8 cellular contexts compared by ENCODE assay signal in the genomic region with DNA sequence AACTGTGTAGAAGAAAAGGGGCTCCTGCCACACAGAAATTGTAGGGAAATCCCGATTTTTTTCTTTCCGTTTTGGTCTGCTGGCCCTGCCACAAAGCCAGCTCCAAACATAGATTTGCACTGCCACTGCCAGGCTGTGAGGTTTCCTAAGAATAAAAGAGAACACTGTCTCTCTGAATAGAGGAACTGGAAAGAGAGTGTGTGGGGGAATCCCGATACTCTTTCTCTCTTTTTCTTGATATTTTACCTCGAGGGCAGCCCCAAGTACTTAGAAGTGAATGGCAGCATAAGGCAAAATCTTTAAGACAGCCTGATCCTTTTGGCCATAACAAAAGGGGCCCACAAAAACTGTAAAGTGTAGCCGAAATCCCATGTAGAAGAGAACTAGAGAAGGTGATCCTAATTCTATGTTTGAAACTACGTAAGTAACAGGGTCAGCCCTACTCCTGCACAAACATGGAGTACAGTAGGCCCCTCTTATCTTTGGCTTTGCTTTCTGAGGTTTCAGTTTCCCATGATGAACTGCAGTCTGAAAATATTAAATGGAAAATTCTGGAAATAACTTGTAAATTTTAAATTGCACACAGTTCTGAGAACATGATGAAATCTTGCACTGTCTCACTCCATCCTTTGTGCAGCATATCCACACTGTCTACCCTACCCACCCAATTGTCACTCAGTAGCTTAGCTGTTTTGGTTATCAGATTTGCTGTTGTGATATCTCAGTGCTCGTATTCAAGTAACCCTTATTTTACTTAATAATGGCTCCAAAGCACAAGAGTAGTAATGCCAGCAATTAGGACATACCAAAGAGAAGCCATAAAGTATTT. TPM values are rescaled to one million over a fixed set of nuclear protein-coding genes. Genes with fewer than 3 reads are reported as not detected.
DNase-seq lines count a peak whose midpoint lies in the region; ATAC-seq and TF ChIP-seq lines count a peak whose summit lies in the region.
"Not testable (repeated sequence)": the region's sequence is repeated elsewhere in the genome, so short reads cannot be mapped to it uniquely, and the experiment has no call there.

No MANE protein-coding gene starts in this region.

- H3K9me3 ChIP-seq in MM.1S (replicated peaks; ENCODE audit: insufficient read depth, low read length), result not testable (repeated sequence)

- not testable (repeated sequence) for H3K79me2 ChIP-seq in MM.1S (ENCODE audit: low read length)

- not testable (repeated sequence) for H2AFZ ChIP-seq in MM.1S (ENCODE audit: low read length)

- DNase-seq in Ammon's horn (ENCODE audit: low spot score), result peak; percentile 35
- peak; percentile 27 for DNase-seq in MM.1S
- not testable (repeated sequence) for DNase-seq in activated B cell treated with CpG ODN at 0.5 μM for 24 hours, Right ventricle myocardium superior

- peak overlapping the region; percentile 53 for H3K27ac Mint-ChIP-seq in activated B cell treated with CpG ODN at 0.5 μM for 24 hours

- peak overlapping the region; percentile 17; the same call in 1 of the 2 replicates for H3K4me2 ChIP-seq in MM.1S (ENCODE audit: low read depth, low read length)

- H3K9me2 ChIP-seq in MM.1S (replicated peaks; ENCODE audit: insufficient read depth, low read length), result not testable (repeated sequence)

- H3F3A ChIP-seq in MM.1S (ENCODE audit: insufficient read depth, low read length), result not testable (repeated sequence)

- H4K20me1 ChIP-seq in MM.1S (ENCODE audit: insufficient read depth, low read length), result not testable (repeated sequence)

- POLR2A ChIA-PET in activated B cell treated with CpG ODN at 0.5 μM for 24 hours (lab: Charles Lee), result not testable (repeated sequence)

- H3K27me3 ChIP-seq in MM.1S (replicated peaks; ENCODE audit: insufficient read depth, low read length); rectal smooth muscle tissue (ENCODE audit: control insufficient read depth, insufficient read depth, low read length): not testable (repeated sequence)

- not testable (repeated sequence) for H3K4me1 Mint-ChIP-seq in activated B cell treated with CpG ODN at 0.5 μM for 24 hours

- not testable (repeated sequence) for H3K4me1 ChIP-seq in MM.1S (ENCODE audit: low read length); rectal smooth muscle tissue (ENCODE audit: control insufficient read depth, insufficient read depth, low read length)

- not testable (repeated sequence) for H3K4me3 ChIP-seq in MM.1S (ENCODE audit: low read length); rectal smooth muscle tissue (ENCODE audit: low read length)

- not testable (repeated sequence) for H3K36me3 ChIP-seq in MM.1S (replicated peaks; ENCODE audit: insufficient read depth, low read length); rectal smooth muscle tissue (ENCODE audit: control insufficient read depth, insufficient read depth, low read length)

- CTCF ChIA-PET in activated B cell treated with CpG ODN at 0.5 μM for 24 hours (lab: Charles Lee), result interaction anchor here (5.0 kb wide), 1 partner anchor 118 kb away, joined by 46 read pairs; no protein-coding TSS in a partner anchor

- ATAC-seq in GM18873 (IDR thresholded peaks at IDR 0.05; ENCODE audit: low FRiP score, unreplicated experiment) (peak; percentile 62), GM21529 (IDR thresholded peaks at IDR 0.05; ENCODE audit: unreplicated experiment) (peak; percentile 88), HG03095 (IDR thresholded peaks at IDR 0.05; ENCODE audit: unreplicated experiment) (peak; percentile 76), activated B cell treated with CpG ODN at 0.5 μM for 24 hours (ENCODE audit: low read depth) (peak; percentile 84), Right ventricle myocardium superior (ENCODE audit: poor library complexity) (peak; percentile 67)

- intact Hi-C loops in activated B cell treated with CpG ODN at 0.5 μM for 24 hours (cut with micrococcal nuclease), result loop anchor here (10.0 kb wide), 1 partner anchor 954 kb away; no protein-coding TSS in a partner anchor
- intact Hi-C loops in Right ventricle myocardium superior (cut with DNase I), result not testable (repeated sequence)

- H3K27ac ChIP-seq in MM.1S (ENCODE audit: low read length), result not testable (repeated sequence)
- H3K27ac ChIP-seq in rectal smooth muscle tissue (ENCODE audit: low read depth, low read length), result peak overlapping the region; percentile 52

- H3K9me3 Mint-ChIP-seq in activated B cell treated with CpG ODN at 0.5 μM for 24 hours, result not testable (repeated sequence)

- not testable (repeated sequence) for H3K4me3 Mint-ChIP-seq in activated B cell treated with CpG ODN at 0.5 μM for 24 hours

- H3K9ac ChIP-seq in MM.1S (ENCODE audit: low read length); rectal smooth muscle tissue (ENCODE audit: low read length): not testable (repeated sequence)

- H3K36me3 Mint-ChIP-seq in activated B cell treated with CpG ODN at 0.5 μM for 24 hours (ENCODE audit: low read depth), result not testable (repeated sequence)

- not testable (repeated sequence) for TF ChIP-seq CTCF in MM.1S (IDR thresholded peaks at IDR 0.05; ENCODE audit: low read length); activated B cell treated with CpG ODN at 0.5 μM for 24 hours (IDR thresholded peaks at IDR 0.05)

- not testable (repeated sequence) for H3K27me3 Mint-ChIP-seq in activated B cell treated with CpG ODN at 0.5 μM for 24 hours

RNA-seq across cellular contexts. Expression of gene CCDC146, which starts 6.4 kb away (rescaled TPM):
- 3.5 TPM in 2 replicates for total RNA-seq in activated B cell treated with CpG ODN at 0.5 μM for 24 hours
- total RNA-seq in Right ventricle myocardium superior, result 13.5 TPM
